ENCODE assay signal across 12 cellular contexts in genomic region chr9:72948906-72949582, GRCh38. TPM values are rescaled to one million over a fixed set of nuclear protein-coding genes. Genes with fewer than 3 reads are reported as not detected.
DNase-seq lines count a peak whose midpoint lies in the region; ATAC-seq, FAIRE-seq and TF ChIP-seq lines count a peak whose summit lies in the region.
"Had no signal": no experiment of that assay in that cellular context is flagged by ENCODE, and none has a peak within 500 bp of the region (broad histone marks: within the 10 kb centered on the region; RNA-seq: fewer than 3 reads in every experiment).

No MANE protein-coding gene starts in this region.

- peaks cover 8% of the 10 kb centered on the region for H3K79me2 ChIP-seq in endothelial cell of umbilical vein (ENCODE audit: control insufficient read depth, insufficient read depth, low read length)

- CTCF ChIA-PET in endothelial cell of umbilical vein (lab: Charles Lee): interaction anchor here (1.4 to 2.4 kb wide), 3 partner anchors 19 to 78 kb away, joined by 3 to 14 read pairs (median 4); no protein-coding TSS in a partner anchor

- no peak overlapping the region for H3K27ac ChIP-seq in endothelial cell of umbilical vein (ENCODE audit: insufficient read depth, low read depth, low read length)
- peak overlapping the region; percentile 62 to 90 for H3K27ac ChIP-seq in thoracic aorta
- peak overlapping the region in 2 of 4 donors; percentile 58 to 78 for H3K27ac ChIP-seq in Peyer's patch

- TF ChIP-seq CTCF in endothelial cell of umbilical vein (IDR thresholded peaks at IDR 0.05; ENCODE audit: extremely low read depth in 1 of 2, insufficient read depth in 1 of 2, low read depth in 1 of 2, low read length in 2 of 2): no peak
- no peak for TF ChIP-seq CTCF in mucosa of descending colon (IDR thresholded peaks at IDR 0.05)
- TF ChIP-seq CTCF in thoracic aorta (IDR thresholded peaks at IDR 0.05): no peak
- no peak for TF ChIP-seq CTCF in Peyer's patch (IDR thresholded peaks at IDR 0.05)

- H3K9me1 ChIP-seq in endothelial cell of umbilical vein (replicated peaks; ENCODE audit: control insufficient read depth, extremely low read depth, insufficient read depth, low read length): no peaks in the 10 kb centered on the region

- intact Hi-C loops in endothelial cell of umbilical vein (cut with micrococcal nuclease): loop anchor here (5.0 kb wide), 1 partner anchor 77 kb away; no protein-coding TSS in a partner anchor
- intact Hi-C loops in mucosa of descending colon (cut with DNase I, micrococcal nuclease): no loop called here

- no peak for TF ChIP-seq POLR2A in endothelial cell of umbilical vein (IDR thresholded peaks at IDR 0.05; ENCODE audit: low read depth, low read length)
- no peak for TF ChIP-seq POLR2A in Peyer's patch (IDR thresholded peaks at IDR 0.05)

- peak; percentile 8 for ATAC-seq in mucosa of descending colon
- no peak for ATAC-seq in thoracic aorta (ENCODE audit: insufficient number of reproducible peaks, low FRiP score, low read depth)
- ATAC-seq in HG03442 (IDR thresholded peaks at IDR 0.05; ENCODE audit: unreplicated experiment): no peak
- no peak for ATAC-seq in GM21423 (IDR thresholded peaks at IDR 0.05; ENCODE audit: unreplicated experiment)
- ATAC-seq: activated CD8-positive, alpha-beta memory T cell treated with anti-CD3 and anti-CD28 coated beads, Interleukin-2, amount 10 ng/mL, durations not matched to agents 7 days and 5 days had no signal

- no peak overlapping the region for H3K9ac ChIP-seq in endothelial cell of umbilical vein (replicated peaks; ENCODE audit: extremely low read depth, insufficient read depth, low read length)

- H3K4me1 ChIP-seq in endothelial cell of umbilical vein (ENCODE audit: control insufficient read depth, extremely low read depth, insufficient read depth, low read length) (peaks cover 7% of the 10 kb centered on the region), mucosa of descending colon (ENCODE audit: low read depth) (peaks cover 36% of the 10 kb centered on the region), thoracic aorta (ENCODE audit: control insufficient read depth in 1 of 2, low read depth in 2 of 2) (peaks cover 30 to 51% of the 10 kb centered on the region in 2 donors), Peyer's patch (peaks cover 0 to 26% (median 0%) of the 10 kb centered on the region in 4 donors)

- H3K4me2 ChIP-seq in endothelial cell of umbilical vein (ENCODE audit: insufficient read depth, low read length): peak overlapping the region; percentile 5

- no peak overlapping the region for H3K4me3 ChIP-seq in endothelial cell of umbilical vein (replicated peaks in 1 of 3; ENCODE audit: insufficient read depth in 1 of 3, low read depth in 1 of 3, low read length in 3 of 3)
- H3K4me3 ChIP-seq in mucosa of descending colon: no peak overlapping the region
- H3K4me3 ChIP-seq in thoracic aorta: peak overlapping the region; percentile 76
- H3K4me3 ChIP-seq in Peyer's patch: peak overlapping the region in 2 of 4 donors; percentile 52 to 55

- FAIRE-seq in endothelial cell of umbilical vein (lab: Jason Lieb, UNC): no peak

- no peaks in the 10 kb centered on the region for H3K9me3 ChIP-seq in endothelial cell of umbilical vein (replicated peaks; ENCODE audit: control insufficient read depth, insufficient read depth, low read length)
- no peaks in the 10 kb centered on the region for H3K9me3 ChIP-seq in mucosa of descending colon
- no peaks in the 10 kb centered on the region for H3K9me3 ChIP-seq in thoracic aorta
- no peaks in the 10 kb centered on the region for H3K9me3 ChIP-seq in Peyer's patch

- peaks cover 0 to 2% of the 10 kb centered on the region in 2 experiments for H3K36me3 ChIP-seq in endothelial cell of umbilical vein (ENCODE audit: control insufficient read depth in 2 of 2, extremely low read depth in 1 of 2, insufficient read depth in 2 of 2, low read length in 2 of 2)
- H3K36me3 ChIP-seq in mucosa of descending colon (ENCODE audit: low read depth): no peaks in the 10 kb centered on the region
- H3K36me3 ChIP-seq in thoracic aorta: no peaks in the 10 kb centered on the region
- H3K36me3 ChIP-seq in Peyer's patch: no peaks in the 10 kb centered on the region

- dilution Hi-C loops in endothelial cell of umbilical vein (cut with MboI; ENCODE audit: extremely low pct_ligation_motif_present, low sequenced_read_pairs): no loop called here

- POLR2A ChIA-PET in endothelial cell of umbilical vein (lab: Charles Lee): interaction anchor here (1.1 kb wide), 1 partner anchor 203 kb away, joined by 3 read pairs; the partner anchor contains the start of gene ANXA1

- BruUV-seq in endothelial cell of umbilical vein (replicated peaks; lab: Mats Ljungman, UMichigan): no TSS peak

- H4K20me1 ChIP-seq in endothelial cell of umbilical vein (replicated peaks; ENCODE audit: control insufficient read depth, extremely low read depth, insufficient read depth, low read length): no peaks in the 10 kb centered on the region

- DNase-seq in NCI-H69 (lab: John Stamatoyannopoulos, UW) (peak; percentile 77), endothelial cell of umbilical vein (ENCODE audit: low read depth, low spot score) (peak; percentile 52), mucosa of descending colon (peak in 1 of 3 donors; percentile 13), thoracic aorta (ENCODE audit: low spot score) (no peak), Peyer's patch (no peak)
- no peak for DNase-seq in activated effector memory CD4-positive, alpha-beta T cell treated with Interleukin-2 at 50 U/mL for 16 hours
- DNase-seq: activated CD8-positive, alpha-beta memory T cell treated with anti-CD3 and anti-CD28 coated beads, Interleukin-2, amount 10 ng/mL, durations not matched to agents 7 days and 5 days; cerebellar nuclear complex; islet precursor cell had no signal

- H3K27me3 ChIP-seq in endothelial cell of umbilical vein (ENCODE audit: control insufficient read depth in 2 of 2, insufficient read depth in 2 of 2, low read length in 2 of 2) (no peaks in the 10 kb centered on the region), thoracic aorta (replicated peaks; ENCODE audit: insufficient read depth) (no peaks in the 10 kb centered on the region), Peyer's patch (no peaks in the 10 kb centered on the region)

- H2AFZ ChIP-seq in endothelial cell of umbilical vein (ENCODE audit: low read depth, low read length): no peak overlapping the region

TF ChIP-seq in endothelial cell of umbilical vein, 7 proteins besides CTCF, POLR2A, EP300 and RAD21:
- TF ChIP-seq JUN (IDR thresholded peaks at IDR 0.05; ENCODE audit: borderline replicate concordance, insufficient read depth, insufficient read length, low read depth): no peak
- TF ChIP-seq FOS (IDR thresholded peaks at IDR 0.05; ENCODE audit: borderline replicate concordance, insufficient read depth, low read length): no peak
- no peak for TF ChIP-seq POLR2AphosphoS5 (IDR thresholded peaks at IDR 0.05; ENCODE audit: insufficient read depth, low read depth, low read length)
- TF ChIP-seq GATA2 (IDR thresholded peaks at IDR 0.05; ENCODE audit: insufficient read depth, insufficient read length, low read depth, low read length): no peak
- TF ChIP-seq MYC (IDR thresholded peaks at IDR 0.05; ENCODE audit: low read depth, low read length): no peak
- TF ChIP-seq EZH2 (IDR thresholded peaks at IDR 0.05; ENCODE audit: borderline replicate concordance, low read depth, low read length, severe bottlenecking): no peak
- no peak for TF ChIP-seq MAX (IDR thresholded peaks at IDR 0.05; ENCODE audit: insufficient read depth, insufficient read length)

RNA-seq across cellular contexts. Expression of gene ALDH1A1, which starts 3.8 kb away (rescaled TPM):
- total RNA-seq in endothelial cell of umbilical vein (220 and 287 TPM in 2 replicates), mucosa of descending colon (100 to 1,000 TPM in 1 of 3 donors, 10 to 100 TPM in 2; 72.9 to 173 (median 84.1) TPM), thoracic aorta (100 to 1,000 TPM; 101 to 196 TPM), Peyer's patch (100 to 1,000 TPM; 184 to 561 (median 251) TPM)
- 73.4 and 91.1 TPM in 2 replicates for polyA plus RNA-seq in endothelial cell of umbilical vein
- 125 and 150 TPM in 2 replicates for polyA plus RNA-seq in endothelial cell of umbilical vein (2011; cell fraction: cytosol; rRNA removed)
- polyA plus RNA-seq in endothelial cell of umbilical vein (2011; cell fraction: nucleus; rRNA removed): 110 and 121 TPM in 2 replicates
- 120 and 220 TPM in 2 replicates for polyA plus RNA-seq in endothelial cell of umbilical vein (2012)
- 138 and 175 TPM in 2 replicates for polyA minus RNA-seq in endothelial cell of umbilical vein
- polyA minus RNA-seq in endothelial cell of umbilical vein (2011; cell fraction: cytosol; rRNA and poly(A)+ RNA removed): not detected
- 108 and 116 TPM in 2 replicates for polyA minus RNA-seq in endothelial cell of umbilical vein (2011; cell fraction: nucleus; rRNA and poly(A)+ RNA removed)
- total RNA-seq: activated CD8-positive, alpha-beta memory T cell treated with anti-CD3 and anti-CD28 coated beads, Interleukin-2, amount 10 ng/mL, durations not matched to agents 7 days and 5 days; B cell had no signal

Comparison
In these comparisons a context has a peak if more than half of its experiments do, and no peak if none do; other contexts are left out.
1. DNase-seq: peak in NCI-H69 (single experiment) and endothelial cell of umbilical vein (single experiment); none in thoracic aorta (single experiment), activated effector memory CD4-positive, alpha-beta T cell treated with Interleukin-2 at 50 U/mL for 16 hours (single experiment) and Peyer's patch (0 of 3).